ENCODE assay signal across 28 cellular contexts in the genomic region with DNA sequence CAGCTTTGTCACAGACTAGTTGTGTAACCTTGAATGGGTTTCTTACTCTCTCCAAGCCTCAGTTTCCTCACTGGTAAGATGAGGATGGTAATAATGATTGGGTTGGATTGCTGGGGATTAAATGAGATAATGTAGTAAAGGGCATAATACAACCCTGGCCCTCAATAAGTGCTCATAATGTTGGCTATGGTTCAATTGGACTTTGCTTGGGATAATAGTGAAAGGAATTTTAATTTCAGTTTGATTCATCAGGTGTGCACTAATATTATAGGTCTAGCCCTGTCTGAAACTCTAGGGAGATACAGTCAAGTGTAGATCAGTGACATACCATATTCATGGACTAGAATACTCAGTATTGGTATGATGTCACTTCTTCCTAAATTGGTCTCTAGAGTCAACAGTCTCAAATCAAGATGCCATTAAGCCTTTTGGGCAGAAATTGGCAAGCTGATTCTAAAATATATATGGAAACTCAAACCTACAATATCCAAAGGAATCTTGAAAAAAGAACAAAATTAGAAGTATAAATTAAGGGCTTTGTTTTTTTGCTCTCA.
DNase-seq lines count a peak whose midpoint lies in the region; ATAC-seq and TF ChIP-seq lines count a peak whose summit lies in the region.
"Had no signal": no experiment of that assay in that cellular context is flagged by ENCODE, and none has a peak within 500 bp of the region (broad histone marks: within the 10 kb centered on the region; RNA-seq: fewer than 3 reads in every experiment).

No MANE protein-coding gene starts in this region.

- peaks cover 5 to 87% (median 54%) of the 10 kb centered on the region in 12 donors for H3K4me1 ChIP-seq in heart left ventricle
- no peaks in the 10 kb centered on the region for H3K4me1 ChIP-seq in mucosa of descending colon (ENCODE audit: low read depth)
- H3K4me1 ChIP-seq in thyroid gland: peaks cover 25 to 48% of the 10 kb centered on the region in 2 donors
- H3K4me1 ChIP-seq: body of pancreas had no signal

- H3K27me3 ChIP-seq in heart left ventricle (no peaks in the 10 kb centered on the region), thyroid gland (no peaks in the 10 kb centered on the region), WERI-Rb-1 (ENCODE audit: insufficient read depth, low read depth, severe bottlenecking) (no peaks in the 10 kb centered on the region)
- H3K27me3 ChIP-seq: body of pancreas, suprapubic skin had no signal

- H3K36me3 ChIP-seq in heart left ventricle (no peaks in the 10 kb centered on the region), mucosa of descending colon (ENCODE audit: low read depth) (no peaks in the 10 kb centered on the region), thyroid gland (no peaks in the 10 kb centered on the region), WERI-Rb-1 (peaks cover 17% of the 10 kb centered on the region)
- H3K36me3 ChIP-seq: suprapubic skin had no signal

- H3K27ac ChIP-seq in heart left ventricle (peak overlapping the region; percentile 75 to 96 (median 86)), thyroid gland (peak overlapping the region; percentile 91 to 92 (median 92)), WERI-Rb-1 (no peak overlapping the region)
- H3K27ac ChIP-seq: body of pancreas, suprapubic skin had no signal

- intact Hi-C loops in heart left ventricle (cut with DNase I): loop anchor here in 1 of 10 donors (10.0 kb wide), 1 partner anchor 55 kb away; no protein-coding TSS in a partner anchor
- intact Hi-C loops in Right ventricle myocardium inferior (cut with DNase I): no loop called here
- intact Hi-C loops in dendritic cell treated with granulocyte-macrophage colony-stimulating factor and Interleukin-4, amounts not matched to agents 40 ng/mL and 50 ng/mL, for 4 days (cut with micrococcal nuclease): loop anchor here (10.0 kb wide), 2 partner anchors 135 to 455 kb away; no protein-coding TSS in a partner anchor
- intact Hi-C loops in mucosa of descending colon (cut with DNase I, micrococcal nuclease): loop anchor here in 1 of 2 donors (10.0 kb wide), 1 partner anchor 135 kb away; no protein-coding TSS in a partner anchor
- intact Hi-C loops in thyroid gland (cut with DNase I): no loop called here

- no peak overlapping the region for H3K4me3 Mint-ChIP-seq in dendritic cell treated with granulocyte-macrophage colony-stimulating factor and Interleukin-4, amounts not matched to agents 40 ng/mL and 50 ng/mL, for 4 days
- no peak overlapping the region for H3K4me3 Mint-ChIP-seq in endothelial cell (ENCODE audit: unreplicated experiment)
- H3K4me3 Mint-ChIP-seq: activated CD4-positive, alpha-beta T cell treated with anti-CD3 and anti-CD28 coated beads, Interleukin-2, amount 10 ng/mL, durations not matched to agents 24 days and 14 days; activated T-cell treated with anti-CD3 and anti-CD28 coated beads, Interleukin-2, amount 50 U/mL, for 24 hours had no signal

- TF ChIP-seq CTCF in heart left ventricle (IDR thresholded peaks at IDR 0.05): no peak
- TF ChIP-seq CTCF in mucosa of descending colon (IDR thresholded peaks at IDR 0.05): no peak
- TF ChIP-seq CTCF in thyroid gland (IDR thresholded peaks at IDR 0.05): no peak
- no peak for TF ChIP-seq CTCF in WERI-Rb-1 (IDR thresholded peaks at IDR 0.05; ENCODE audit: low read depth, low read length)
- no peak for TF ChIP-seq CTCF in endothelial cell (IDR thresholded peaks at IDR 0.05; ENCODE audit: unreplicated experiment)

- ATAC-seq in heart left ventricle (no peak), Right ventricle myocardium inferior (no peak), mucosa of descending colon (peak; percentile 28), HG02970 (IDR thresholded peaks at IDR 0.05; ENCODE audit: low FRiP score, unreplicated experiment) (no peak)
- ATAC-seq: PC-3 had no signal

- H3K4me1 Mint-ChIP-seq in dendritic cell treated with granulocyte-macrophage colony-stimulating factor and Interleukin-4, amounts not matched to agents 40 ng/mL and 50 ng/mL, for 4 days (ENCODE audit: low read depth): peaks cover 92% of the 10 kb centered on the region
- peaks cover 13% of the 10 kb centered on the region for H3K4me1 Mint-ChIP-seq in endothelial cell (ENCODE audit: unreplicated experiment)

- H3K9me3 ChIP-seq in heart left ventricle (no peaks in the 10 kb centered on the region), mucosa of descending colon (no peaks in the 10 kb centered on the region), thyroid gland (no peaks in the 10 kb centered on the region), WERI-Rb-1 (ENCODE audit: severe bottlenecking) (no peaks in the 10 kb centered on the region)
- H3K9me3 ChIP-seq: body of pancreas, suprapubic skin had no signal

- peaks cover 28% of the 10 kb centered on the region for H3K36me3 Mint-ChIP-seq in dendritic cell treated with granulocyte-macrophage colony-stimulating factor and Interleukin-4, amounts not matched to agents 40 ng/mL and 50 ng/mL, for 4 days (ENCODE audit: low read depth)
- H3K36me3 Mint-ChIP-seq in endothelial cell (ENCODE audit: low read depth, unreplicated experiment): peaks cover 8% of the 10 kb centered on the region
- H3K36me3 Mint-ChIP-seq: naive B cell had no signal

- TF ChIP-seq POLR2A in heart left ventricle (IDR thresholded peaks at IDR 0.05) (no peak), thyroid gland (IDR thresholded peaks at IDR 0.05) (no peak)

- H3K27ac Mint-ChIP-seq in dendritic cell treated with granulocyte-macrophage colony-stimulating factor and Interleukin-4, amounts not matched to agents 40 ng/mL and 50 ng/mL, for 4 days: peak overlapping the region; percentile 86
- H3K27ac Mint-ChIP-seq in endothelial cell (ENCODE audit: unreplicated experiment): no peak overlapping the region
- H3K27ac Mint-ChIP-seq: activated T-cell treated with anti-CD3 and anti-CD28 coated beads, Interleukin-2, amount 50 U/mL, for 24 hours had no signal

- peaks cover 17% of the 10 kb centered on the region for H3K27me3 Mint-ChIP-seq in dendritic cell treated with granulocyte-macrophage colony-stimulating factor and Interleukin-4, amounts not matched to agents 40 ng/mL and 50 ng/mL, for 4 days
- H3K27me3 Mint-ChIP-seq in endothelial cell (ENCODE audit: unreplicated experiment): peaks cover 10% of the 10 kb centered on the region
- H3K27me3 Mint-ChIP-seq: activated CD4-positive, alpha-beta T cell treated with anti-CD3 and anti-CD28 coated beads, Interleukin-2, amount 10 ng/mL, durations not matched to agents 24 days and 14 days; activated T-cell treated with anti-CD3 and anti-CD28 coated beads, Interleukin-2, amount 50 U/mL, for 24 hours; naive B cell had no signal

- H3K4me3 ChIP-seq in heart left ventricle (no peak overlapping the region), mucosa of descending colon (no peak overlapping the region), thyroid gland (replicated peaks in 1 of 3) (no peak overlapping the region), WERI-Rb-1 (ENCODE audit: low read depth, low read length) (no peak overlapping the region)
- H3K4me3 ChIP-seq: body of pancreas, suprapubic skin had no signal

- H3K9me3 Mint-ChIP-seq in dendritic cell treated with granulocyte-macrophage colony-stimulating factor and Interleukin-4, amounts not matched to agents 40 ng/mL and 50 ng/mL, for 4 days: no peaks in the 10 kb centered on the region
- H3K9me3 Mint-ChIP-seq in endothelial cell (ENCODE audit: unreplicated experiment): no peaks in the 10 kb centered on the region
- H3K9me3 Mint-ChIP-seq: activated T-cell treated with anti-CD3 and anti-CD28 coated beads, Interleukin-2, amount 50 U/mL, for 24 hours had no signal

- DNase-seq in heart left ventricle (no peak), Right ventricle myocardium inferior (ENCODE audit: missing footprints) (no peak), mucosa of descending colon (no peak), thyroid gland (no peak), WERI-Rb-1 (no peak), endothelial cell (ENCODE audit: low spot score) (no peak)
- DNase-seq: 8988T; activated CD4-positive, alpha-beta T cell treated with anti-CD3 and anti-CD28 coated beads, Interleukin-2, amount 10 ng/mL, durations not matched to agents 24 days and 14 days; activated gamma-delta T cell treated with Interleukin-2 at 50 U/mL for 16 hours; effector CD8-positive, alpha-beta T cell; erythroblast; Kasumi-1; kidney glomerular epithelial cell; naive B cell; NCI-H1436; NCI-H510A; NK-92 treated with Interleukin-12 subunit alpha and Interleukin-12 subunit beta, amount 100 ng/mL, for 24 hours; occipital lobe; PC-3; retina; SHP77 treated with DMSO at 0.1 percent for 48 hours; stimulated activated CD4-positive, alpha-beta T cell treated with anti-CD3 and anti-CD28 coated beads, Interleukin-4, amount 100 ng/mL, for 1 hour; T1000 had no signal
